8 cellular contexts compared by ENCODE assay signal in genomic region chr16:20676268-20676828, GRCh38. TPM values are rescaled to one million over a fixed set of nuclear protein-coding genes. Genes with fewer than 3 reads are reported as not detected.
A peak's percentile ranks its signal among the peaks of the same experiment; 100 is the strongest.
DNase-seq lines count a peak whose midpoint lies in the region; ATAC-seq and TF ChIP-seq lines count a peak whose summit lies in the region.

No MANE protein-coding gene starts in this region.

- H3K27me3 Mint-ChIP-seq in T-cell = no peaks in the 10 kb centered on the region
- H3K27me3 Mint-ChIP-seq in stimulated activated naive CD8-positive, alpha-beta T cell treated with anti-CD3 and anti-CD28 coated beads, Interleukin-15, amount 100 ng/mL, for 72 hours = no peaks in the 10 kb centered on the region

- peaks cover 33% of the 10 kb centered on the region for H3K4me1 ChIP-seq in hepatocyte (ENCODE audit: insufficient read depth)

- no peaks in the 10 kb centered on the region for H3K27me3 ChIP-seq in hepatocyte

- intact Hi-C loops in sciatic nerve (cut with DNase I) = no loop called here

- ATAC-seq in T-cell (replicated peaks in 1 of 4) (peak in 1 of 4 experiments; percentile 17), sciatic nerve (no peak)
- ATAC-seq in stimulated activated naive CD8-positive, alpha-beta T cell treated with anti-CD3 and anti-CD28 coated beads, Interleukin-15, amount 100 ng/mL, for 72 hours = no peak

- H3K27ac ChIP-seq in hepatocyte = peak overlapping the region; percentile 62

- peak overlapping the region; percentile 71 for H3K4me2 ChIP-seq in hepatocyte

- no peaks in the 10 kb centered on the region for H4K20me1 ChIP-seq in hepatocyte (ENCODE audit: insufficient read depth, poor library complexity, severe bottlenecking)

- no peaks in the 10 kb centered on the region for H3K36me3 ChIP-seq in hepatocyte (replicated peaks; ENCODE audit: insufficient read depth, low read depth)

- POLR2A ChIA-PET in T-cell (lab: Charles Lee) = no interaction called here

- H3K79me2 ChIP-seq in hepatocyte = no peaks in the 10 kb centered on the region

- peak overlapping the region; percentile 91 to 93 for H3K27ac Mint-ChIP-seq in T-cell
- peak overlapping the region; percentile 49 to 61 for H3K27ac Mint-ChIP-seq in stimulated activated naive CD8-positive, alpha-beta T cell treated with anti-CD3 and anti-CD28 coated beads, Interleukin-15, amount 100 ng/mL, for 72 hours

- H3K4me3 Mint-ChIP-seq in T-cell = peak overlapping the region; percentile 80 to 89 (median 86)
- peak overlapping the region; percentile 78 to 83 for H3K4me3 Mint-ChIP-seq in stimulated activated naive CD8-positive, alpha-beta T cell treated with anti-CD3 and anti-CD28 coated beads, Interleukin-15, amount 100 ng/mL, for 72 hours

- CTCF ChIA-PET in T-cell (lab: Charles Lee) = interaction anchor here in 1 of 2 donors (0.5 to 1.2 kb wide), 5 partner anchors 65 to 1600 kb away, joined by 3 to 4 read pairs (median 3); partner anchors contain the start of gene THUMPD1

- H3K4me1 Mint-ChIP-seq in T-cell = peaks cover 38 to 48% (median 47%) of the 10 kb centered on the region in 3 donors
- peaks cover 29% of the 10 kb centered on the region for H3K4me1 Mint-ChIP-seq in stimulated activated naive CD8-positive, alpha-beta T cell treated with anti-CD3 and anti-CD28 coated beads, Interleukin-15, amount 100 ng/mL, for 72 hours

- H3K9me2 ChIP-seq in hepatocyte (replicated peaks; ENCODE audit: insufficient read depth) = no peaks in the 10 kb centered on the region

- TF ChIP-seq CTCF in hepatocyte (IDR thresholded peaks at IDR 0.05; ENCODE audit: poor library complexity) = no peak

- H3K4me3 ChIP-seq in hepatocyte = no peak overlapping the region

- H3K9me3 ChIP-seq in hepatocyte (ENCODE audit: low read depth) = no peaks in the 10 kb centered on the region

- no peak overlapping the region for H2AFZ ChIP-seq in hepatocyte

- no peaks in the 10 kb centered on the region for H3K9me3 Mint-ChIP-seq in T-cell
- H3K9me3 Mint-ChIP-seq in stimulated activated naive CD8-positive, alpha-beta T cell treated with anti-CD3 and anti-CD28 coated beads, Interleukin-15, amount 100 ng/mL, for 72 hours = no peaks in the 10 kb centered on the region

- WGBS in hepatocyte (ENCODE audit: low lambda C conversion rate, missing lambda C conversion rate) = 56% methylated on average over 4 of the region's 4 CpGs

- DNase-seq in NOMO-1 (lab: John Stamatoyannopoulos, UW; ENCODE audit: unreplicated experiment in 2 of 2) = peak; percentile 10 to 13
- no peak for DNase-seq in NOMO-1 treated with dmso at 0.1 percent for 144 hours (lab: John Stamatoyannopoulos, UW; ENCODE audit: unreplicated experiment)
- no peak for DNase-seq in T-cell
- no peak for DNase-seq in hepatocyte (ENCODE audit: low spot score)
- no peak for DNase-seq in stimulated activated naive CD8-positive, alpha-beta T cell treated with anti-CD3 and anti-CD28 coated beads, Interleukin-15, amount 100 ng/mL, for 72 hours
- no peak for DNase-seq in A172 (ENCODE audit: low spot score)
- DNase-seq in activated gamma-delta T cell (lab: John Stamatoyannopoulos, UW) = no peak
- no peak for DNase-seq in sciatic nerve (ENCODE audit: low spot score)

- H3K36me3 Mint-ChIP-seq in T-cell = no peaks in the 10 kb centered on the region

RNA-seq across cellular contexts. Expression of gene ACSM1, which starts 21.1 kb away (rescaled TPM):
- total RNA-seq in T-cell (under 1 TPM; 0.46 to 0.76 (median 0.58) TPM), hepatocyte (0.47 and 0.48 TPM in 2 replicates), sciatic nerve (not detected)
- 0.51 and 0.75 TPM in 2 replicates for polyA plus RNA-seq in hepatocyte
- total RNA-seq in A172 (2014; rRNA removed; shearing (Covaris generic)) = not detected in 2 replicates

Comparison
In these comparisons a context has a peak if more than half of its experiments do, and no peak if none do; other contexts are left out.
1. DNase-seq: peak in NOMO-1 (2 of 2); none in NOMO-1 treated with dmso at 0.1 percent for 144 hours (single experiment), T-cell (0 of 34), hepatocyte (single experiment), stimulated activated naive CD8-positive, alpha-beta T cell treated with anti-CD3 and anti-CD28 coated beads, Interleukin-15, amount 100 ng/mL, for 72 hours (0 of 2), A172 (single experiment), activated gamma-delta T cell (single experiment) and sciatic nerve (single experiment).